1 cellular context compared by ENCODE assay signal in the genomic region with DNA sequence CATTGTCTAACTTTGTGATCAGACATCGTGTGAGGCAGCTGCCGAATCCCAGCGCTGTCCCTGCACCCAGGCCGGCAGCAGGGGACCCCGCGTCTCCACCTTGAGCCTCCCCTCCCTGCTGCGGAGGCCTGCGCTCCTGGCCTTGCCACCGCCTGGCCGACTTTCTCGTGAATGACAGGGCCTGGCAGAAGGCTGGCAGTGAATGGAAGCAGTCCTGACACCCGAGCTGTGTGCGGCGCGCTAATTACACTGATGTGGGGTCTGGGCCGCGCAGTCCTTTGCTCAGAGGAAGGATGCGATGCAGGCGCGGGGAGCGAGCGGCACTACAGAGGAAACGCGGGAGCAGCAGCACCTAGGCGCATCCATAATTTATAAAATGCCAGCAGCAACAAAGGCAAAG.
TF ChIP-seq lines count a peak whose summit lies in the region.

No MANE protein-coding gene starts in this region.

TF ChIP-seq in H1, 55 proteins besides CTCF, POLR2A, EP300 and RAD21 (continued from another document):
- TF ChIP-seq EZH2 (IDR thresholded peaks at IDR 0.05; ENCODE audit: low read depth, low read length, severe bottlenecking): no peak
- no peak for TF ChIP-seq POU5F1 (IDR thresholded peaks at IDR 0.05; ENCODE audit: low read depth, low read length)
- TF ChIP-seq SIN3A (conservative IDR thresholded peaks at IDR 0.05 in 1 of 2, IDR thresholded peaks at IDR 0.05 in 1 of 2; ENCODE audit: low read depth in 1 of 2, low read length in 2 of 2): no peak
- TF ChIP-seq, protein P1, sequence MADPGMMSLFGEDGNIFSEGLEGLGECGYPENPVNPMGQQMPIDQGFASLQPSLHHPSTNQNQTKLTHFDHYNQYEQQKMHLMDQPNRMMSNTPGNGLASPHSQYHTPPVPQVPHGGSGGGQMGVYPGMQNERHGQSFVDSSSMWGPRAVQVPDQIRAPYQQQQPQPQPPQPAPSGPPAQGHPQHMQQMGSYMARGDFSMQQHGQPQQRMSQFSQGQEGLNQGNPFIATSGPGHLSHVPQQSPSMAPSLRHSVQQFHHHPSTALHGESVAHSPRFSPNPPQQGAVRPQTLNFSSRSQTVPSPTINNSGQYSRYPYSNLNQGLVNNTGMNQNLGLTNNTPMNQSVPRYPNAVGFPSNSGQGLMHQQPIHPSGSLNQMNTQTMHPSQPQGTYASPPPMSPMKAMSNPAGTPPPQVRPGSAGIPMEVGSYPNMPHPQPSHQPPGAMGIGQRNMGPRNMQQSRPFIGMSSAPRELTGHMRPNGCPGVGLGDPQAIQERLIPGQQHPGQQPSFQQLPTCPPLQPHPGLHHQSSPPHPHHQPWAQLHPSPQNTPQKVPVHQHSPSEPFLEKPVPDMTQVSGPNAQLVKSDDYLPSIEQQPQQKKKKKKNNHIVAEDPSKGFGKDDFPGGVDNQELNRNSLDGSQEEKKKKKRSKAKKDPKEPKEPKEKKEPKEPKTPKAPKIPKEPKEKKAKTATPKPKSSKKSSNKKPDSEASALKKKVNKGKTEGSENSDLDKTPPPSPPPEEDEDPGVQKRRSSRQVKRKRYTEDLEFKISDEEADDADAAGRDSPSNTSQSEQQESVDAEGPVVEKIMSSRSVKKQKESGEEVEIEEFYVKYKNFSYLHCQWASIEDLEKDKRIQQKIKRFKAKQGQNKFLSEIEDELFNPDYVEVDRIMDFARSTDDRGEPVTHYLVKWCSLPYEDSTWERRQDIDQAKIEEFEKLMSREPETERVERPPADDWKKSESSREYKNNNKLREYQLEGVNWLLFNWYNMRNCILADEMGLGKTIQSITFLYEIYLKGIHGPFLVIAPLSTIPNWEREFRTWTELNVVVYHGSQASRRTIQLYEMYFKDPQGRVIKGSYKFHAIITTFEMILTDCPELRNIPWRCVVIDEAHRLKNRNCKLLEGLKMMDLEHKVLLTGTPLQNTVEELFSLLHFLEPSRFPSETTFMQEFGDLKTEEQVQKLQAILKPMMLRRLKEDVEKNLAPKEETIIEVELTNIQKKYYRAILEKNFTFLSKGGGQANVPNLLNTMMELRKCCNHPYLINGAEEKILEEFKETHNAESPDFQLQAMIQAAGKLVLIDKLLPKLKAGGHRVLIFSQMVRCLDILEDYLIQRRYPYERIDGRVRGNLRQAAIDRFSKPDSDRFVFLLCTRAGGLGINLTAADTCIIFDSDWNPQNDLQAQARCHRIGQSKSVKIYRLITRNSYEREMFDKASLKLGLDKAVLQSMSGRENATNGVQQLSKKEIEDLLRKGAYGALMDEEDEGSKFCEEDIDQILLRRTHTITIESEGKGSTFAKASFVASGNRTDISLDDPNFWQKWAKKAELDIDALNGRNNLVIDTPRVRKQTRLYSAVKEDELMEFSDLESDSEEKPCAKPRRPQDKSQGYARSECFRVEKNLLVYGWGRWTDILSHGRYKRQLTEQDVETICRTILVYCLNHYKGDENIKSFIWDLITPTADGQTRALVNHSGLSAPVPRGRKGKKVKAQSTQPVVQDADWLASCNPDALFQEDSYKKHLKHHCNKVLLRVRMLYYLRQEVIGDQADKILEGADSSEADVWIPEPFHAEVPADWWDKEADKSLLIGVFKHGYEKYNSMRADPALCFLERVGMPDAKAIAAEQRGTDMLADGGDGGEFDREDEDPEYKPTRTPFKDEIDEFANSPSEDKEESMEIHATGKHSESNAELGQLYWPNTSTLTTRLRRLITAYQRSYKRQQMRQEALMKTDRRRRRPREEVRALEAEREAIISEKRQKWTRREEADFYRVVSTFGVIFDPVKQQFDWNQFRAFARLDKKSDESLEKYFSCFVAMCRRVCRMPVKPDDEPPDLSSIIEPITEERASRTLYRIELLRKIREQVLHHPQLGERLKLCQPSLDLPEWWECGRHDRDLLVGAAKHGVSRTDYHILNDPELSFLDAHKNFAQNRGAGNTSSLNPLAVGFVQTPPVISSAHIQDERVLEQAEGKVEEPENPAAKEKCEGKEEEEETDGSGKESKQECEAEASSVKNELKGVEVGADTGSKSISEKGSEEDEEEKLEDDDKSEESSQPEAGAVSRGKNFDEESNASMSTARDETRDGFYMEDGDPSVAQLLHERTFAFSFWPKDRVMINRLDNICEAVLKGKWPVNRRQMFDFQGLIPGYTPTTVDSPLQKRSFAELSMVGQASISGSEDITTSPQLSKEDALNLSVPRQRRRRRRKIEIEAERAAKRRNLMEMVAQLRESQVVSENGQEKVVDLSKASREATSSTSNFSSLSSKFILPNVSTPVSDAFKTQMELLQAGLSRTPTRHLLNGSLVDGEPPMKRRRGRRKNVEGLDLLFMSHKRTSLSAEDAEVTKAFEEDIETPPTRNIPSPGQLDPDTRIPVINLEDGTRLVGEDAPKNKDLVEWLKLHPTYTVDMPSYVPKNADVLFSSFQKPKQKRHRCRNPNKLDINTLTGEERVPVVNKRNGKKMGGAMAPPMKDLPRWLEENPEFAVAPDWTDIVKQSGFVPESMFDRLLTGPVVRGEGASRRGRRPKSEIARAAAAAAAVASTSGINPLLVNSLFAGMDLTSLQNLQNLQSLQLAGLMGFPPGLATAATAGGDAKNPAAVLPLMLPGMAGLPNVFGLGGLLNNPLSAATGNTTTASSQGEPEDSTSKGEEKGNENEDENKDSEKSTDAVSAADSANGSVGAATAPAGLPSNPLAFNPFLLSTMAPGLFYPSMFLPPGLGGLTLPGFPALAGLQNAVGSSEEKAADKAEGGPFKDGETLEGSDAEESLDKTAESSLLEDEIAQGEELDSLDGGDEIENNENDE (IDR thresholded peaks at IDR 0.05; ENCODE audit: insufficient replicate concordance, low read length): no peak
- no peak for TF ChIP-seq FOSL1 (IDR thresholded peaks at IDR 0.05; ENCODE audit: insufficient read depth, low read depth, low read length)
- no peak for TF ChIP-seq SIX5 (IDR thresholded peaks at IDR 0.05; ENCODE audit: low read depth, low read length)
- TF ChIP-seq SP1 (IDR thresholded peaks at IDR 0.05; ENCODE audit: low read depth, low read length): no peak
- no peak for TF ChIP-seq ZNF274 (IDR thresholded peaks at IDR 0.05; ENCODE audit: borderline replicate concordance, extremely low read depth, low read length)
- TF ChIP-seq TAF7 (optimal IDR thresholded peaks at IDR 0.05; ENCODE audit: borderline replicate concordance, low read depth, low read length): no peak
- TF ChIP-seq GTF2F1 (IDR thresholded peaks at IDR 0.05; ENCODE audit: borderline replicate concordance, low read depth, low read length): no peak
